In genomic region chr5:156109317-156110023, GRCh38 we compare ENCODE assay signal across 26 cellular contexts.
"Had no signal": no experiment of that assay in that cellular context is flagged by ENCODE, and none has a peak within 500 bp of the region (broad histone marks: within the 10 kb centered on the region; RNA-seq: fewer than 3 reads in every experiment).

No MANE protein-coding gene starts in this region.

- H3K27ac Mint-ChIP-seq: activated CD8-positive, alpha-beta T cell treated with anti-CD3 and anti-CD28 coated beads, Interleukin-2, amount 10 ng/mL, durations not matched to agents 7 days and 5 days; activated naive CD4-positive, alpha-beta T cell treated with anti-CD3 and anti-CD28 coated beads, Interleukin-2, amount 50 U/mL, for 72 hours; activated T-helper 1 cell treated with anti-CD3 and anti-CD28 coated beads, Interleukin-12 subunit alpha, Interleukin-12 subunit beta, Interleukin-2, Interleukin-4 antibody, amounts not matched to agents 30 ng/mL and 10 ng/mL and 1 ng/mL, durations not matched to agents 14 hours and 24 hours and 36 hours; naive thymus-derived CD4-positive, alpha-beta T cell; T-cell; T-helper 2 cell treated with Interferon-gamma antibody and Interleukin-4, amounts not matched to agents 5 μg/mL and 100 μg/mL, for 36 hours had no signal

- H3K9me3 Mint-ChIP-seq: activated naive CD4-positive, alpha-beta T cell treated with anti-CD3 and anti-CD28 coated beads, Interleukin-2, amount 50 U/mL, for 72 hours; activated T-helper 1 cell treated with anti-CD3 and anti-CD28 coated beads, Interleukin-12 subunit alpha, Interleukin-12 subunit beta, Interleukin-2, Interleukin-4 antibody, amounts not matched to agents 30 ng/mL and 10 ng/mL and 1 ng/mL, durations not matched to agents 14 hours and 24 hours and 36 hours; central memory CD8-positive, alpha-beta T cell; naive thymus-derived CD4-positive, alpha-beta T cell; neural crest cell; T-cell; T-helper 2 cell treated with Interferon-gamma antibody and Interleukin-4, amounts not matched to agents 5 μg/mL and 100 μg/mL, for 36 hours had no signal

- H3K27me3 Mint-ChIP-seq: central memory CD8-positive, alpha-beta T cell had no signal

- H3K27me3 ChIP-seq: adrenal gland, breast epithelium, gastrocnemius medialis, testis, upper lobe of left lung had no signal

- H3K36me3 ChIP-seq: adrenal gland, breast epithelium, gastrocnemius medialis, upper lobe of left lung, WERI-Rb-1 had no signal

- DNase-seq: activated CD4-positive, alpha-beta T cell treated with anti-CD3 and anti-CD28 coated beads, Interleukin-2, amount 50 U/mL, for 1 hour; activated CD4-positive, CD25-positive, alpha-beta regulatory T cell treated with anti-CD3 and anti-CD28 coated beads, Interleukin-2, amount 50 U/mL, for 72 hours; activated CD8-positive, alpha-beta T cell treated with anti-CD3 and anti-CD28 coated beads, Interleukin-2, amount 10 ng/mL, durations not matched to agents 7 days and 5 days; activated gamma-delta T cell treated with Interleukin-2 at 50 U/mL for 16 hours; adrenal gland; effector memory CD4-positive, alpha-beta T cell; gastrocnemius medialis; head of caudate nucleus; islet precursor cell; left cardiac atrium; naive thymus-derived CD4-positive, alpha-beta T cell; occipital lobe; posterior cingulate gyrus; stimulated activated CD4-positive, alpha-beta T cell treated with anti-CD3 and anti-CD28 coated beads, Interleukin-2, amount 100 ng/mL, for 48 hours; stimulated activated naive CD4-positive, alpha-beta T cell; T-cell; testis; upper lobe of left lung; WERI-Rb-1 had no signal

- ATAC-seq: activated CD8-positive, alpha-beta T cell treated with anti-CD3 and anti-CD28 coated beads, Interleukin-2, amount 10 ng/mL, durations not matched to agents 7 days and 5 days; activated naive CD4-positive, alpha-beta T cell treated with anti-CD3 and anti-CD28 coated beads, Interleukin-2, amount 50 U/mL, for 72 hours; gastrocnemius medialis; left cardiac atrium; naive thymus-derived CD4-positive, alpha-beta T cell; sciatic nerve; T-cell had no signal

- H3K4me3 Mint-ChIP-seq: activated CD8-positive, alpha-beta T cell treated with anti-CD3 and anti-CD28 coated beads, Interleukin-2, amount 10 ng/mL, durations not matched to agents 7 days and 5 days; activated T-helper 1 cell treated with anti-CD3 and anti-CD28 coated beads, Interleukin-12 subunit alpha, Interleukin-12 subunit beta, Interleukin-2, Interleukin-4 antibody, amounts not matched to agents 30 ng/mL and 10 ng/mL and 1 ng/mL, durations not matched to agents 14 hours and 24 hours and 36 hours; central memory CD8-positive, alpha-beta T cell; naive thymus-derived CD4-positive, alpha-beta T cell; neural crest cell; T-cell; T-helper 2 cell treated with Interferon-gamma antibody and Interleukin-4, amounts not matched to agents 5 μg/mL and 100 μg/mL, for 36 hours had no signal

- H3K27ac ChIP-seq: adrenal gland, breast epithelium, gastrocnemius medialis, testis, upper lobe of left lung, WERI-Rb-1 had no signal

- H3K9me3 ChIP-seq: adrenal gland, breast epithelium, gastrocnemius medialis, testis, upper lobe of left lung had no signal

- H3K4me1 Mint-ChIP-seq: central memory CD8-positive, alpha-beta T cell; naive thymus-derived CD4-positive, alpha-beta T cell; neural crest cell; T-cell had no signal

- H3K36me3 Mint-ChIP-seq: activated naive CD4-positive, alpha-beta T cell treated with anti-CD3 and anti-CD28 coated beads, Interleukin-2, amount 50 U/mL, for 72 hours; naive thymus-derived CD4-positive, alpha-beta T cell; T-cell had no signal

- H3K4me1 ChIP-seq: adrenal gland, breast epithelium, gastrocnemius medialis, testis, upper lobe of left lung had no signal

- H3K4me3 ChIP-seq: adrenal gland, breast epithelium, gastrocnemius medialis, testis, upper lobe of left lung had no signal
